In genomic region chr12:124411291-124411878, GRCh38 we compare ENCODE assay signal across 10 cellular contexts.
DNase-seq lines count a peak whose midpoint lies in the region; ATAC-seq and TF ChIP-seq lines count a peak whose summit lies in the region.
"Had no signal": no experiment of that assay in that cellular context is flagged by ENCODE, and none has a peak within 500 bp of the region (broad histone marks: within the 10 kb centered on the region; RNA-seq: fewer than 3 reads in every experiment).

No MANE protein-coding gene starts in this region.

- H3K36me3 ChIP-seq in left ventricle myocardium inferior, result peaks cover 25% of the 10 kb centered on the region

- H3K27ac ChIP-seq in left ventricle myocardium inferior (replicated peaks), result peak overlapping the region; percentile 80

- no peak overlapping the region for H3K4me3 ChIP-seq in left ventricle myocardium inferior

- TF ChIP-seq CTCF in left ventricle myocardium inferior (IDR thresholded peaks at IDR 0.05; ENCODE audit: borderline replicate concordance), result no peak

- no peaks in the 10 kb centered on the region for H3K9me3 ChIP-seq in left ventricle myocardium inferior (replicated peaks)

- no peak for ATAC-seq in stimulated activated effector memory CD8-positive, alpha-beta T cell treated with anti-CD3 and anti-CD28 coated beads, Interleukin-12 subunit alpha, Interleukin-12 subunit beta, amount 100 ng/mL, for 72 hours
- ATAC-seq in HG02610 (IDR thresholded peaks at IDR 0.05; ENCODE audit: unreplicated experiment), result no peak
- ATAC-seq in GM19395 (IDR thresholded peaks at IDR 0.05; ENCODE audit: unreplicated experiment), result no peak
- no peak for ATAC-seq in left lobe of liver

- no peaks in the 10 kb centered on the region for H3K9me3 Mint-ChIP-seq in stimulated activated effector memory CD8-positive, alpha-beta T cell treated with anti-CD3 and anti-CD28 coated beads, Interleukin-12 subunit alpha, Interleukin-12 subunit beta, amount 100 ng/mL, for 72 hours

- peak overlapping the region; percentile 26 for H3K27ac Mint-ChIP-seq in stimulated activated effector memory CD8-positive, alpha-beta T cell treated with anti-CD3 and anti-CD28 coated beads, Interleukin-12 subunit alpha, Interleukin-12 subunit beta, amount 100 ng/mL, for 72 hours

- intact Hi-C loops in left ventricle myocardium inferior (cut with micrococcal nuclease), result no loop called here

- peaks cover 62% of the 10 kb centered on the region for H3K36me3 Mint-ChIP-seq in stimulated activated effector memory CD8-positive, alpha-beta T cell treated with anti-CD3 and anti-CD28 coated beads, Interleukin-12 subunit alpha, Interleukin-12 subunit beta, amount 100 ng/mL, for 72 hours

- H3K4me3 Mint-ChIP-seq in stimulated activated effector memory CD8-positive, alpha-beta T cell treated with anti-CD3 and anti-CD28 coated beads, Interleukin-12 subunit alpha, Interleukin-12 subunit beta, amount 100 ng/mL, for 72 hours, result no peak overlapping the region

- H3K27me3 ChIP-seq in left ventricle myocardium inferior (ENCODE audit: low read depth), result no peaks in the 10 kb centered on the region

- H3K4me1 Mint-ChIP-seq in stimulated activated effector memory CD8-positive, alpha-beta T cell treated with anti-CD3 and anti-CD28 coated beads, Interleukin-12 subunit alpha, Interleukin-12 subunit beta, amount 100 ng/mL, for 72 hours, result peaks cover 39% of the 10 kb centered on the region

- H3K4me1 ChIP-seq in left ventricle myocardium inferior, result peaks cover 61% of the 10 kb centered on the region

- DNase-seq in H4 (ENCODE audit: low spot score), result peak; percentile 54
- peak; percentile 74 for DNase-seq in amniotic stem cell (lab: John Stamatoyannopoulos, UW)
- no peak for DNase-seq in left ventricle myocardium inferior
- DNase-seq in stimulated activated effector memory CD8-positive, alpha-beta T cell treated with anti-CD3 and anti-CD28 coated beads, Interleukin-12 subunit alpha, Interleukin-12 subunit beta, amount 100 ng/mL, for 72 hours (ENCODE audit: low spot score in 2 of 2), result no peak
- no peak for DNase-seq in NCI-H2081 (lab: John Stamatoyannopoulos, UW)
- DNase-seq in left lobe of liver (ENCODE audit: low spot score), result no peak
- DNase-seq: KBM-7, T-helper 9 cell had no signal

Comparison
In these comparisons a context has a peak if more than half of its experiments do, and no peak if none do; other contexts are left out.
1. DNase-seq: peak in H4 (single experiment) and amniotic stem cell (single experiment); none in left ventricle myocardium inferior (single experiment), stimulated activated effector memory CD8-positive, alpha-beta T cell treated with anti-CD3 and anti-CD28 coated beads, Interleukin-12 subunit alpha, Interleukin-12 subunit beta, amount 100 ng/mL, for 72 hours (0 of 2), NCI-H2081 (0 of 2) and left lobe of liver (single experiment).